In genomic region chr16:84738255-84739038, GRCh38 we compare ENCODE assay signal across 8 cellular contexts. TPM values are rescaled to one million over a fixed set of nuclear protein-coding genes. Genes with fewer than 3 reads are reported as not detected.
DNase-seq lines count a peak whose midpoint lies in the region; ATAC-seq and TF ChIP-seq lines count a peak whose summit lies in the region.

No MANE protein-coding gene starts in this region.

- no peak overlapping the region for H3K4me3 ChIP-seq in PC-9

- no peak overlapping the region for H2AFZ ChIP-seq in PC-9

- H3K4me1 Mint-ChIP-seq in nephron, result peaks cover 64% of the 10 kb centered on the region

- H3K9me3 Mint-ChIP-seq in nephron, result no peaks in the 10 kb centered on the region

- peak; percentile 89 for TF ChIP-seq CTCF in PC-9 (conservative IDR thresholded peaks at IDR 0.05)
- peak; percentile 73 to 83 (median 82) for TF ChIP-seq CTCF in nephron (IDR thresholded peaks at IDR 0.05; ENCODE audit: unreplicated experiment in 3 of 3)

- H3K79me2 ChIP-seq in PC-9 (ENCODE audit: low read depth), result peaks cover 95% of the 10 kb centered on the region

- peaks cover 48% of the 10 kb centered on the region for H3K4me1 ChIP-seq in PC-9 (replicated peaks; ENCODE audit: insufficient read depth)

- 0 out of 2 replicates have a peak overlapping the region, but pooled peaks have one; percentile 18 for H3K27ac ChIP-seq in PC-9

- ATAC-seq in GM19043 (IDR thresholded peaks at IDR 0.05; ENCODE audit: low read depth, unreplicated experiment), result peak; percentile 58
- peak; percentile 74 for ATAC-seq in stimulated activated naive CD8-positive, alpha-beta T cell treated with anti-CD3 and anti-CD28 coated beads, Interleukin-15, Interleukin-2, amounts not matched to agents 100 U/mL and 50 U/mL, for 24 hours

- peaks cover 23% of the 10 kb centered on the region for H3K36me3 Mint-ChIP-seq in nephron (ENCODE audit: low read depth)

- 0 out of 2 replicates have a peak overlapping the region, but pooled peaks have one; percentile 21 for H3K4me2 ChIP-seq in PC-9

- no peak overlapping the region for H3K4me3 Mint-ChIP-seq in nephron

- peaks cover 47% of the 10 kb centered on the region for H3F3A ChIP-seq in PC-9 (ENCODE audit: insufficient read depth, low read depth)

- POLR2A ChIA-PET in PC-9 (lab: Charles Lee; ENCODE audit: unreplicated experiment), result no interaction called here

- intact Hi-C loops in PC-9 (cut with micrococcal nuclease; ENCODE audit: unreplicated experiment), result loop anchor here (1.0 to 5.0 kb wide), 3 partner anchors 12 to 234 kb away; no protein-coding TSS in a partner anchor

- BruUV-seq in PC-9 (replicated peaks; lab: Mats Ljungman, UMichigan), result no TSS peak

- H3K9me2 ChIP-seq in PC-9 (ENCODE audit: insufficient read depth), result no peaks in the 10 kb centered on the region

- peaks cover 16% of the 10 kb centered on the region for H3K36me3 ChIP-seq in PC-9 (ENCODE audit: low read depth)

- peak overlapping the region; percentile 27 to 64 (median 54) for H3K27ac Mint-ChIP-seq in nephron

- peaks cover 36% of the 10 kb centered on the region for H4K20me1 ChIP-seq in PC-9 (ENCODE audit: insufficient read depth)

- no peaks in the 10 kb centered on the region for H3K27me3 Mint-ChIP-seq in nephron (ENCODE audit: low read depth)

- no peaks in the 10 kb centered on the region for H3K27me3 ChIP-seq in PC-9 (ENCODE audit: insufficient read depth, low read depth)

- CTCF ChIA-PET in PC-9 (lab: Charles Lee), result interaction anchor here (0.6 to 2.3 kb wide), 5 partner anchors 9 to 260 kb away, joined by 3 to 18 read pairs (median 3); no protein-coding TSS in a partner anchor

- DNase-seq in C1 segment of cervical spinal cord (lab: John Stamatoyannopoulos, UW) (peak in 11 of 14 donors; percentile 27 to 70 (median 59)), HS-27A (ENCODE audit: low read depth) (peak; percentile 61), PC-9 (peak in 1 of 2 experiments; percentile 66), fibroblast of gingiva (ENCODE audit: low read depth) (peak; percentile 47)
- peak; percentile 85 to 86 for DNase-seq in activated T-cell treated with anti-CD3 and anti-CD28 coated beads, Interleukin-2, amount 50 U/mL, for 48 hours
- DNase-seq in stimulated activated naive CD8-positive, alpha-beta T cell treated with anti-CD3 and anti-CD28 coated beads, Interleukin-15, Interleukin-2, amounts not matched to agents 100 U/mL and 50 U/mL, for 24 hours, result peak; percentile 78

- no peaks in the 10 kb centered on the region for H3K9me3 ChIP-seq in PC-9 (ENCODE audit: insufficient read depth, low read depth)

RNA-seq across cellular contexts. Expression of gene USP10, which starts 38.6 kb away (rescaled TPM):
- total RNA-seq in PC-9 (2021), result 86.3 and 109 TPM in 2 replicates
